ENCODE assay signal across 8 cellular contexts in the genomic region with DNA sequence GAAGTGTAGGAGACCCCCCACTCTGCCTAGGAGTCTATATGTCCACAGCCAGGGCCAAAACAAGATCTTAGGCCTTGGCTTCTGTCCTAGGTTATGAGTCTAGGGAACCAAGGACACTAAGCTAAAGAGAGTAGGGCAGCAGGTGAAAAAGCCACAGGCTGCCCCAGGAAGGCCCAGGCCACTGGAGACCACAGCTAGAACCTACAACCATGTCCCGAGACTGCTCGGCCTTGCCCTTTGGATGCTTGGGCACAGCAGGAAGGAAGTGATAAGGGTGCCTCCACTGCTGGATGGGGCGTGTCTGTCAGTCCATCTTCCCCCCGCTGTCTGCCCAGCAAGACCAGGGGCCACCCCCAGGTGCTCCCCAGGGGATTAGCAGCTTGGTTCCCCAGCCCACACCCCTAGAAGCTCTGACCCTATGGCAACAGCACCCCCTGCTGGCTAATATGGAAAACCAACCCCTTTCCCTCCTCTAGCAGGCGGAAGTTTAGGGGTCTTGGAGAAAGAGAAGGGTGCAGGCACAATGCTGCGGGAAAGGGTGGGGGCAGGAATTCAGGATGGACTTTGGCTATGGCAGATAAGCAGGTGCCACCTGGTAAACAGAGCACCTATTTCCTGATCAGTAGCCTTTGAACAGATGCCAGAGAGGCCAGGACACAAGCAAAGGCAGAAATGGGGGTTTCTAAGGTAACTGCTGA. TPM values are rescaled to one million over a fixed set of nuclear protein-coding genes. Genes with fewer than 3 reads are reported as not detected.
DNase-seq lines count a peak whose midpoint lies in the region; ATAC-seq and TF ChIP-seq lines count a peak whose summit lies in the region.

No MANE protein-coding gene starts in this region.

- ATAC-seq in GM21619 (IDR thresholded peaks at IDR 0.05; ENCODE audit: unreplicated experiment): peak; percentile 29
- ATAC-seq in activated CD4-positive, CD25-positive, alpha-beta regulatory T cell treated with anti-CD3 and anti-CD28 coated beads, Interleukin-2, amount 50 U/mL, for 24 hours: peak; percentile 32 to 52
- peak; percentile 16 to 29 for ATAC-seq in lower lobe of right lung

- H3K9ac ChIP-seq in colonic mucosa (ENCODE audit: low read depth in 2 of 2, low read length in 2 of 2): peak overlapping the region; percentile 52 to 84

- H3K4me1 ChIP-seq in Caco-2: peaks cover 54% of the 10 kb centered on the region
- peaks cover 36% of the 10 kb centered on the region for H3K4me1 ChIP-seq in colonic mucosa
- H3K4me1 ChIP-seq in lower lobe of right lung: peaks cover 54% of the 10 kb centered on the region

- H3K27ac Mint-ChIP-seq in Caco-2 (ENCODE audit: unreplicated experiment): peak overlapping the region; percentile 39

- POLR2A ChIA-PET in Caco-2 (lab: Charles Lee): no interaction called here

- DNase-seq in Caco-2: peak; percentile 70
- peak; percentile 23 for DNase-seq in NCI-H1048 (lab: John Stamatoyannopoulos, UW)
- DNase-seq in colonic mucosa: peak; percentile 89
- peak; percentile 74 for DNase-seq in lower lobe of right lung
- peak; percentile 47 to 54 for DNase-seq in stimulated activated CD8-positive, alpha-beta memory T cell treated with anti-CD3 and anti-CD28 coated beads, Interleukin-15, amount 100 ng/mL, for 48 hours (ENCODE audit: low read depth in 2 of 2)
- DNase-seq in NCI-H2107 (lab: John Stamatoyannopoulos, UW): no peak

- no peaks in the 10 kb centered on the region for H3K27me3 Mint-ChIP-seq in Caco-2 (ENCODE audit: insufficient read depth, unreplicated experiment)

- no TSS peak for BruUV-seq in Caco-2 (replicated peaks; lab: Mats Ljungman, UMichigan)

- H3K9me3 ChIP-seq in Caco-2: no peaks in the 10 kb centered on the region
- H3K9me3 ChIP-seq in colonic mucosa: no peaks in the 10 kb centered on the region
- H3K9me3 ChIP-seq in lower lobe of right lung: no peaks in the 10 kb centered on the region

- CTCF ChIA-PET in Caco-2 (lab: Charles Lee): interaction anchor here (0.5 to 2.2 kb wide), 19 partner anchors 11 to 327 kb away, joined by 3 to 10 read pairs (median 3); partner anchors contain the start of genes IRF1, P4HA2 and SLC22A4

- peaks cover 8% of the 10 kb centered on the region for H3K36me3 Mint-ChIP-seq in Caco-2 (ENCODE audit: insufficient read depth, unreplicated experiment)

- H3K4me3 Mint-ChIP-seq in Caco-2 (ENCODE audit: unreplicated experiment): no peak overlapping the region

- TF ChIP-seq CTCF in Caco-2 (IDR thresholded peaks at IDR 0.05; ENCODE audit: insufficient read depth in 1 of 2, low read depth in 1 of 2, low read length in 1 of 2, severe bottlenecking in 1 of 2, unreplicated experiment in 1 of 2): peak; percentile 75 to 88
- peak; percentile 79 for TF ChIP-seq CTCF in colonic mucosa (IDR thresholded peaks at IDR 0.05)
- peak; percentile 87 for TF ChIP-seq CTCF in lower lobe of right lung (IDR thresholded peaks at IDR 0.05)

- peaks cover 35% of the 10 kb centered on the region for H3K4me1 Mint-ChIP-seq in Caco-2 (ENCODE audit: low read depth, unreplicated experiment)

- peak overlapping the region; percentile 80 for H3K27ac ChIP-seq in colonic mucosa
- H3K27ac ChIP-seq in lower lobe of right lung: peak overlapping the region; percentile 69

- H3K4me3 ChIP-seq in Caco-2 (ENCODE audit: low read depth, low read length) (no peak overlapping the region), colonic mucosa (no peak overlapping the region), lower lobe of right lung (no peak overlapping the region)

- no peaks in the 10 kb centered on the region for H3K36me3 ChIP-seq in Caco-2 (ENCODE audit: control insufficient read depth, insufficient read depth, low read length)
- H3K36me3 ChIP-seq in colonic mucosa: no peaks in the 10 kb centered on the region
- H3K36me3 ChIP-seq in lower lobe of right lung: no peaks in the 10 kb centered on the region

- no peaks in the 10 kb centered on the region for H3K27me3 ChIP-seq in Caco-2 (replicated peaks; ENCODE audit: control insufficient read depth, insufficient read depth, low read length)
- H3K27me3 ChIP-seq in colonic mucosa: no peaks in the 10 kb centered on the region
- no peaks in the 10 kb centered on the region for H3K27me3 ChIP-seq in lower lobe of right lung (ENCODE audit: low read depth)

- intact Hi-C loops in Caco-2 (cut with micrococcal nuclease; ENCODE audit: unreplicated experiment) (loop anchor here (1.0 kb wide), 3 partner anchors 82 to 311 kb away; no protein-coding TSS in a partner anchor), colonic mucosa (cut with DNase I) (no loop called here), lower lobe of right lung (cut with DNase I) (loop anchor here (5.0 kb wide), 1 partner anchor 114 kb away; no protein-coding TSS in a partner anchor)

- no peaks in the 10 kb centered on the region for H3K9me3 Mint-ChIP-seq in Caco-2 (ENCODE audit: unreplicated experiment)

RNA-seq across cellular contexts. Expression of gene IRF1, which starts 10.5 kb away (rescaled TPM):
- 16.0 and 16.8 TPM in 2 replicates for total RNA-seq in Caco-2 (2022)
- 10 to 100 TPM; 59.7 to 87.8 TPM for total RNA-seq in colonic mucosa
- 81.2 TPM for total RNA-seq in lower lobe of right lung

RNA-seq across cellular contexts. Expression of gene IL5, which starts 42.2 kb away (rescaled TPM):
- total RNA-seq in Caco-2 (2022) (not detected in 2 replicates), colonic mucosa (not detected), lower lobe of right lung (not detected)

RNA-seq across cellular contexts. Expression of gene RAD50, which starts 55.7 kb away (rescaled TPM):
- 53.2 and 58.2 TPM in 2 replicates for total RNA-seq in Caco-2 (2022)
- total RNA-seq in colonic mucosa: 10 to 100 TPM; 29.5 to 37.0 TPM
- total RNA-seq in lower lobe of right lung: 33.2 TPM
